18 cellular contexts compared by ENCODE assay signal in the genomic region with DNA sequence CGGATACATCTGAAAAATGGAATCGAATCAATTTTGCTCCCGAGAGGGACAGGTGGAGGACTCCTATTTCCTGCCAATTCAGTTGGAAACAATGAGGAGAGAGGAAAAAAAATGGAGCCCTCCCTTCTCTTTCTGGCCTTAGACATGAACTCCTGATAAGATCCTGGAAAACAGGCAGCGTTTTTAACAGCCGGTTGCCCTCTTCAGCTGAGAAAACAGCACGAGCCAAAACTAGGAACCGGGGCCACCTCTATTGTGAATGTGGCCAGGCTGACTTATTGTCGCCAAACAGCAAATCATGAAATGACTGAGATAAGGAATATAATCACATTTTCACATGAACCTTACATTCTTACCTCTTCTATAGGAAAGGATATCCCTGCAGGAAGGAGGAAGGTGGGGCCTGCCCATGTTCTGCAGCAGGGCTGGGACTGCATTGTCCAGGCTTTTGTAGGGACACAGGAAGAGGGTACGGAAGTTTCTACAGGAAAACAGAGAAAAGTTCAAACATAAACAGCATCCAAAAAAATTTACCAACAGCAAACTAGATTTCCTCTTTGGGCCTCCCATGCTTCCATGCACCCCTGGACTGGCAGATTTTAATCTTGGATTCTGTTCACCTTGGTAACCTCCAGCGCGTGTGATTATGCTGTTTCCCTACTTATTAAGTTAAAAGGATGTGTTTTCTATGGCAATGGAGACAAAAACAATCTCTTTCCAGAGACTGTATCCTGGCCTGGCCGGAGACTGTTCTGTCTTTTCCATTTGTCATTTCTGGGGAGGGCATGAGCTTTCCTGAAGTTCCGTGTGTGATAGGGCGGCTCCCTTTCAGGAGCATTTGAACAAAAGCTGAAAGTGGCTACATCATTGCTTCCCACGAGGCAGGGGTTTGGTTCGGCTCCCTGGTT. TPM values are rescaled to one million over a fixed set of nuclear protein-coding genes. Genes with fewer than 3 reads are reported as not detected.
A peak's percentile ranks its signal among the peaks of the same experiment; 100 is the strongest.
DNase-seq lines count a peak whose midpoint lies in the region; ATAC-seq and TF ChIP-seq lines count a peak whose summit lies in the region.
"Had no signal": no experiment of that assay in that cellular context is flagged by ENCODE, and none has a peak within 500 bp of the region (broad histone marks: within the 10 kb centered on the region; RNA-seq: fewer than 3 reads in every experiment).

No MANE protein-coding gene starts in this region.

- intact Hi-C loops in cardiac septum (cut with DNase I) (loop anchor here (5.0 kb wide), 1 partner anchor 42 kb away; no protein-coding TSS in a partner anchor), aorta (cut with DNase I) (no loop called here)

- no peaks in the 10 kb centered on the region for H3K79me2 ChIP-seq in neural progenitor cell (ENCODE audit: low read depth)

- H3K9ac ChIP-seq in neural progenitor cell: no peak overlapping the region

- WGBS in aorta, 2 donors: 65 to 69% methylated on average over 16 of the region's 16 CpGs

- peak; percentile 1 for DNase-seq in NCI-H1092 treated with DMSO at 0.1 percent for 48 hours (lab: John Stamatoyannopoulos, UW)
- no peak for DNase-seq in NCI-H1092 (lab: John Stamatoyannopoulos, UW)
- peak; percentile 75 for DNase-seq in cardiac septum (ENCODE audit: low spot score)
- DNase-seq in neural progenitor cell (ENCODE audit: low spot score): no peak
- no peak for DNase-seq in aorta
- no peak for DNase-seq in T-helper 9 cell
- no peak for DNase-seq in GM10266 (ENCODE audit: extremely low spot score)
- DNase-seq in RPMI8226: no peak
- DNase-seq: 8988T; activated CD4-positive, alpha-beta memory T cell treated with anti-CD3 and anti-CD28 coated beads, Interleukin-2, amount 10 ng/mL, durations not matched to agents 7 days and 5 days; hippocampal formation; Kasumi-1; left colon; NCI-H1417 treated with DMSO at 0.1 percent for 48 hours; OCI-M1; stimulated activated naive CD4-positive, alpha-beta T cell had no signal

- H3K27ac ChIP-seq in neural progenitor cell (no peak overlapping the region), aorta (ENCODE audit: low read depth in 1 of 2, low read length in 2 of 2) (no peak overlapping the region)

- no peak overlapping the region for H3K4me2 ChIP-seq in neural progenitor cell

- no peak overlapping the region for H3K4me3 ChIP-seq in neural progenitor cell
- H3K4me3 ChIP-seq in aorta (ENCODE audit: low read length in 2 of 2): no peak overlapping the region

- H3K4me1 ChIP-seq in neural progenitor cell (no peaks in the 10 kb centered on the region), aorta (ENCODE audit: control insufficient read depth in 1 of 2, insufficient read depth in 2 of 2, low read length in 2 of 2) (no peaks in the 10 kb centered on the region)

- no peaks in the 10 kb centered on the region for H4K20me1 ChIP-seq in neural progenitor cell (ENCODE audit: low read depth)

- H3K4me3 Mint-ChIP-seq in neural progenitor cell: no peak overlapping the region
- H3K4me3 Mint-ChIP-seq: activated CD4-positive, alpha-beta memory T cell treated with anti-CD3 and anti-CD28 coated beads, Interleukin-2, amount 10 ng/mL, durations not matched to agents 7 days and 5 days; activated T-helper 1 cell treated with anti-CD3 and anti-CD28 coated beads, Interleukin-12 subunit alpha, Interleukin-12 subunit beta, Interleukin-2, Interleukin-4 antibody, amounts not matched to agents 30 ng/mL and 10 ng/mL and 1 ng/mL, durations not matched to agents 14 hours and 24 hours and 36 hours; neural crest cell had no signal

- H3K9me3 Mint-ChIP-seq in neural progenitor cell: no peaks in the 10 kb centered on the region
- H3K9me3 Mint-ChIP-seq: activated CD4-positive, alpha-beta memory T cell treated with anti-CD3 and anti-CD28 coated beads, Interleukin-2, amount 10 ng/mL, durations not matched to agents 7 days and 5 days; neural crest cell had no signal

- H3K4me1 Mint-ChIP-seq in neural progenitor cell: peaks cover 25% of the 10 kb centered on the region
- H3K4me1 Mint-ChIP-seq: activated CD4-positive, alpha-beta memory T cell treated with anti-CD3 and anti-CD28 coated beads, Interleukin-2, amount 10 ng/mL, durations not matched to agents 7 days and 5 days had no signal

- no peaks in the 10 kb centered on the region for H3K9me3 ChIP-seq in neural progenitor cell (ENCODE audit: low read depth)
- no peaks in the 10 kb centered on the region for H3K9me3 ChIP-seq in aorta (ENCODE audit: control insufficient read depth, low read length)

- H3K27ac Mint-ChIP-seq in neural progenitor cell: peak overlapping the region; percentile 61
- H3K27ac Mint-ChIP-seq: activated CD4-positive, alpha-beta memory T cell treated with anti-CD3 and anti-CD28 coated beads, Interleukin-2, amount 10 ng/mL, durations not matched to agents 7 days and 5 days; activated T-helper 1 cell treated with anti-CD3 and anti-CD28 coated beads, Interleukin-12 subunit alpha, Interleukin-12 subunit beta, Interleukin-2, Interleukin-4 antibody, amounts not matched to agents 30 ng/mL and 10 ng/mL and 1 ng/mL, durations not matched to agents 14 hours and 24 hours and 36 hours had no signal

- peaks cover 13% of the 10 kb centered on the region for H3K27me3 Mint-ChIP-seq in neural progenitor cell (ENCODE audit: insufficient read depth, low read depth)
- H3K27me3 Mint-ChIP-seq: activated CD4-positive, alpha-beta memory T cell treated with anti-CD3 and anti-CD28 coated beads, Interleukin-2, amount 10 ng/mL, durations not matched to agents 7 days and 5 days had no signal

- no peaks in the 10 kb centered on the region for H3F3A ChIP-seq in neural progenitor cell (ENCODE audit: low read depth)

- H3K36me3 ChIP-seq in neural progenitor cell (no peaks in the 10 kb centered on the region), aorta (ENCODE audit: control insufficient read depth in 1 of 2, insufficient read depth in 2 of 2, low read length in 1 of 2) (no peaks in the 10 kb centered on the region)

- H3K27me3 ChIP-seq in neural progenitor cell (no peaks in the 10 kb centered on the region), aorta (ENCODE audit: control insufficient read depth in 1 of 2, insufficient read depth in 2 of 2, low read length in 1 of 2) (no peaks in the 10 kb centered on the region)

- H2AFZ ChIP-seq in neural progenitor cell (replicated peaks): peak overlapping the region; percentile 58

- peak; percentile 37 for ATAC-seq in aorta (ENCODE audit: low FRiP score)
- ATAC-seq: left colon had no signal

- no peaks in the 10 kb centered on the region for H3K36me3 Mint-ChIP-seq in neural progenitor cell

- no peak for TF ChIP-seq CTCF in neural progenitor cell (IDR thresholded peaks at IDR 0.05)
- TF ChIP-seq CTCF in GM10266 (IDR thresholded peaks at IDR 0.05; ENCODE audit: control insufficient read depth, insufficient read depth, low read depth, missing control alignments): no peak

RNA-seq across cellular contexts. Expression of gene ELK3, which starts 29.0 kb away (rescaled TPM):
- total RNA-seq in cardiac septum (18.6 TPM), neural progenitor cell (ENCODE audit: low replicate concordance) (4.8 and 5.0 TPM in 2 replicates), aorta (10 to 100 TPM; 57.8 to 73.8 TPM)
- polyA plus RNA-seq in aorta: 10 to 100 TPM; 13.6 to 14.2 TPM

Comparison
In these comparisons a context has a peak if more than half of its experiments do, and no peak if none do; other contexts are left out.
1. DNase-seq: peak in NCI-H1092 treated with DMSO at 0.1 percent for 48 hours (single experiment) and cardiac septum (single experiment); none in NCI-H1092 (single experiment), neural progenitor cell (single experiment), aorta (0 of 2), T-helper 9 cell (single experiment), GM10266 (single experiment) and RPMI8226 (single experiment).